In the genomic region with DNA sequence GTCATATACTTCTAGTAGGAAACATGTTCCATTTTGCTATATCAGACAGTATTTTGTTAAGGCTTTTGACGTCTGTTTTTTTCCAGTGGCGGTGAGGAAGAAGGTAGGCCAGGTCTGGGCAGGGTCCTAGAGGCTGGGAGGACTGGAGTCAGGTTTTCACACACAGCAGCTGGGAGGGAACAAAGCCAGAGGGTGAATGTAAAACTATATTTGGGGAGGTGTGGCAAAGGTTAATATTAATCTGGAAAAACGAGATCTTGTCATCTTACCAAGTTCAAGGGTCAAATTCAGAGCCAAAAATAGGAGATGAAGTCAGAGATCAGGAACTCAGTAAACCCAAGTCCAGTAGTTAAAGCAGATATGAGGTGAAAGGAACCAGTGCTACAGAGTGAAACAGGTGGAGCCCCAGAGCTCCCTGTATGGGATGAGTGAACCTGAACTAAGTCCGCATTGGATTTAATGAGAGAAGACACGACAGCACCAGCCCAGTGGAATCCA, we compare ENCODE assay signal across 2 cellular contexts.
TF ChIP-seq lines count a peak whose summit lies in the region.

No MANE protein-coding gene starts in this region.

TF ChIP-seq in K562, 482 proteins besides CTCF, POLR2A, EP300 and RAD21:
- 0 out of 2 replicates have a peak, but pooled peaks have one; percentile 22 for TF ChIP-seq MEF2D (tag; conservative IDR thresholded peaks at IDR 0.05; ENCODE audit: low read depth)
- TF ChIP-seq, protein P1, sequence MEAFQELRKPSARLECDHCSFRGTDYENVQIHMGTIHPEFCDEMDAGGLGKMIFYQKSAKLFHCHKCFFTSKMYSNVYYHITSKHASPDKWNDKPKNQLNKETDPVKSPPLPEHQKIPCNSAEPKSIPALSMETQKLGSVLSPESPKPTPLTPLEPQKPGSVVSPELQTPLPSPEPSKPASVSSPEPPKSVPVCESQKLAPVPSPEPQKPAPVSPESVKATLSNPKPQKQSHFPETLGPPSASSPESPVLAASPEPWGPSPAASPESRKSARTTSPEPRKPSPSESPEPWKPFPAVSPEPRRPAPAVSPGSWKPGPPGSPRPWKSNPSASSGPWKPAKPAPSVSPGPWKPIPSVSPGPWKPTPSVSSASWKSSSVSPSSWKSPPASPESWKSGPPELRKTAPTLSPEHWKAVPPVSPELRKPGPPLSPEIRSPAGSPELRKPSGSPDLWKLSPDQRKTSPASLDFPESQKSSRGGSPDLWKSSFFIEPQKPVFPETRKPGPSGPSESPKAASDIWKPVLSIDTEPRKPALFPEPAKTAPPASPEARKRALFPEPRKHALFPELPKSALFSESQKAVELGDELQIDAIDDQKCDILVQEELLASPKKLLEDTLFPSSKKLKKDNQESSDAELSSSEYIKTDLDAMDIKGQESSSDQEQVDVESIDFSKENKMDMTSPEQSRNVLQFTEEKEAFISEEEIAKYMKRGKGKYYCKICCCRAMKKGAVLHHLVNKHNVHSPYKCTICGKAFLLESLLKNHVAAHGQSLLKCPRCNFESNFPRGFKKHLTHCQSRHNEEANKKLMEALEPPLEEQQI (IDR thresholded peaks at IDR 0.05) = no peak
- no peak for TF ChIP-seq GTF2F1 (IDR thresholded peaks at IDR 0.05; ENCODE audit: low read depth, low read length)
- no peak for TF ChIP-seq HNRNPH1 (optimal IDR thresholded peaks at IDR 0.05; ENCODE audit: low read depth, low read length)
- no peak for TF ChIP-seq NR2C2 (CRISPR knock-in tag; IDR thresholded peaks at IDR 0.05)
- peak; percentile 50; the same call in 1 of the 2 replicates for TF ChIP-seq NR2C2 (tag; IDR thresholded peaks at IDR 0.05)
- TF ChIP-seq, protein P2, sequence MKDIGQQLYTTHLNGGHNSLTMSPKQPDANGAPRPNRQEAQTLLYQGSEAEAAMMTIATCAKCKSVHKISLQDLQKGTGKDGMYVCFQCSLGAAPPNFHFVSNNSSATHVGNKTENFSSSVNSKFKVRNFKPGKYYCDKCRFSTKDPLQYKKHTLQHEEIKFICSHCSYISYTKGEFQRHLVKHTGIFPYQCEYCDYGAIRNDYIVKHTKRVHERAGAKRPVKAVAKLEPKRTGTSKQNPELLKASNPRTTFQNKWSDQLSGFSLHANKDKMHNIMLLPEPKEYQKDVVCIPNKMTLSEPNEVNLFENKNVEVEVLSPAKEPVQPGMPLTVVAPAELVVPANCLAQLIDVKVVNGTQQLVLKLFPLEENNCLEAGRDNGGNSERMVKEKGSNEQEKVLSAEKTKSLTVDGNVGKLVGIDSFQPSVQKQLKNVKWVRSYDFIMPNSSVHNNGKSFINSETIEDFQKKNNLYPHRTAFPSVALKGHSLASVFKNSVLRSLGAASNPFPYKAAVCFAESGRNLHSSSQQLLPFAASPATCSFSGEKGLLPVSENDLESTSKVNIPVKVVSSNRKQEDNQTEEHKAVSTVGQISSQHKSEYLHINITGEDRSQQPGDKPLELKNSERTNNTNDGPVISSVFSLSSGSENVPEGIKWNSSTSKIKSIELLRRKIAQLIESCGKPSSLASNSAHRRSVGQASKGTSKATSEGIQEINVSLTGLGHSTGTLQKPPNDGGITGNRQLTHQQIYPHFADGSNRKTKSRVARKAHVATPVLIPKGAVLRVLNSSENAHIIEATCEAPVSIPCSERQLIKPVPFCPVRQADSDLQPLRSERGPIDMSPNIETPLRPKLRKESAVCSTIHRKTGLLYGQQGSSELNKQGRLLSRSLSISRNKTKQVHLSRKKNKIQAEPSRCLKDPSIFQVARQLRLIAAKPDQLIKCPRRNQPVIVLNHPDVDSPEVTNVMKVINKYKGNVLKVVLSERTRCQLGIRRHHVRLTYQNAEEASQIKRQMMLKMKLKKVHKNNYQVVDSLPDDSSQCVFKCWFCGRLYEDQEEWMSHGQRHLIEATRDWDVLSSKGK (CRISPR knock-in tag; IDR thresholded peaks at IDR 0.05) = no peak
- TF ChIP-seq NR2C1 (IDR thresholded peaks at IDR 0.05) = peak; percentile 23; the same call in 1 of the 2 replicates
- no peak for TF ChIP-seq NR2C1 (tag; IDR thresholded peaks at IDR 0.05)
- TF ChIP-seq MEF2A (IDR thresholded peaks at IDR 0.05; ENCODE audit: control insufficient read depth, low read depth, low read length) = peak; percentile 82

TF ChIP-seq in liver, 16 proteins besides CTCF, POLR2A, EP300 and RAD21:
- TF ChIP-seq NR2F2 (IDR thresholded peaks at IDR 0.05) (peak; percentile 80), RXRA (IDR thresholded peaks at IDR 0.05) (peak; percentile 93 to 95), HNF4A (conservative IDR thresholded peaks at IDR 0.05) (peak; percentile 94 to 97), SP1 (IDR thresholded peaks at IDR 0.05) (peak; percentile 98), YY1 (IDR thresholded peaks at IDR 0.05) (no peak), JUND (IDR thresholded peaks at IDR 0.05) (peak; percentile 100), EGR1 (IDR thresholded peaks at IDR 0.05; ENCODE audit: low read depth in 2 of 2) (peak in 1 of 2 donors; percentile 24), GABPA (IDR thresholded peaks at IDR 0.05 in 1 of 2, conservative IDR thresholded peaks at IDR 0.05 in 1 of 2) (peak; percentile 17 to 37), HNF4G (IDR thresholded peaks at IDR 0.05) (peak; percentile 86), TAF1 (conservative IDR thresholded peaks at IDR 0.05) (peak; percentile 85), FOXA2 (IDR thresholded peaks at IDR 0.05) (peak; percentile 33), FOXA1 (IDR thresholded peaks at IDR 0.05) (no peak)
- TF ChIP-seq, protein P3, sequence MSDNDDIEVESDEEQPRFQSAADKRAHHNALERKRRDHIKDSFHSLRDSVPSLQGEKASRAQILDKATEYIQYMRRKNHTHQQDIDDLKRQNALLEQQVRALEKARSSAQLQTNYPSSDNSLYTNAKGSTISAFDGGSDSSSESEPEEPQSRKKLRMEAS (IDR thresholded peaks at IDR 0.05) = peak; percentile 71
- TF ChIP-seq, protein P4, sequence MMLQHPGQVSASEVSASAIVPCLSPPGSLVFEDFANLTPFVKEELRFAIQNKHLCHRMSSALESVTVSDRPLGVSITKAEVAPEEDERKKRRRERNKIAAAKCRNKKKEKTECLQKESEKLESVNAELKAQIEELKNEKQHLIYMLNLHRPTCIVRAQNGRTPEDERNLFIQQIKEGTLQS (IDR thresholded peaks at IDR 0.05) = peak; percentile 92
- TF ChIP-seq, protein P5, sequence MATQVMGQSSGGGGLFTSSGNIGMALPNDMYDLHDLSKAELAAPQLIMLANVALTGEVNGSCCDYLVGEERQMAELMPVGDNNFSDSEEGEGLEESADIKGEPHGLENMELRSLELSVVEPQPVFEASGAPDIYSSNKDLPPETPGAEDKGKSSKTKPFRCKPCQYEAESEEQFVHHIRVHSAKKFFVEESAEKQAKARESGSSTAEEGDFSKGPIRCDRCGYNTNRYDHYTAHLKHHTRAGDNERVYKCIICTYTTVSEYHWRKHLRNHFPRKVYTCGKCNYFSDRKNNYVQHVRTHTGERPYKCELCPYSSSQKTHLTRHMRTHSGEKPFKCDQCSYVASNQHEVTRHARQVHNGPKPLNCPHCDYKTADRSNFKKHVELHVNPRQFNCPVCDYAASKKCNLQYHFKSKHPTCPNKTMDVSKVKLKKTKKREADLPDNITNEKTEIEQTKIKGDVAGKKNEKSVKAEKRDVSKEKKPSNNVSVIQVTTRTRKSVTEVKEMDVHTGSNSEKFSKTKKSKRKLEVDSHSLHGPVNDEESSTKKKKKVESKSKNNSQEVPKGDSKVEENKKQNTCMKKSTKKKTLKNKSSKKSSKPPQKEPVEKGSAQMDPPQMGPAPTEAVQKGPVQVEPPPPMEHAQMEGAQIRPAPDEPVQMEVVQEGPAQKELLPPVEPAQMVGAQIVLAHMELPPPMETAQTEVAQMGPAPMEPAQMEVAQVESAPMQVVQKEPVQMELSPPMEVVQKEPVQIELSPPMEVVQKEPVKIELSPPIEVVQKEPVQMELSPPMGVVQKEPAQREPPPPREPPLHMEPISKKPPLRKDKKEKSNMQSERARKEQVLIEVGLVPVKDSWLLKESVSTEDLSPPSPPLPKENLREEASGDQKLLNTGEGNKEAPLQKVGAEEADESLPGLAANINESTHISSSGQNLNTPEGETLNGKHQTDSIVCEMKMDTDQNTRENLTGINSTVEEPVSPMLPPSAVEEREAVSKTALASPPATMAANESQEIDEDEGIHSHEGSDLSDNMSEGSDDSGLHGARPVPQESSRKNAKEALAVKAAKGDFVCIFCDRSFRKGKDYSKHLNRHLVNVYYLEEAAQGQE (IDR thresholded peaks at IDR 0.05) = peak; percentile 92
- TF ChIP-seq, protein P6, sequence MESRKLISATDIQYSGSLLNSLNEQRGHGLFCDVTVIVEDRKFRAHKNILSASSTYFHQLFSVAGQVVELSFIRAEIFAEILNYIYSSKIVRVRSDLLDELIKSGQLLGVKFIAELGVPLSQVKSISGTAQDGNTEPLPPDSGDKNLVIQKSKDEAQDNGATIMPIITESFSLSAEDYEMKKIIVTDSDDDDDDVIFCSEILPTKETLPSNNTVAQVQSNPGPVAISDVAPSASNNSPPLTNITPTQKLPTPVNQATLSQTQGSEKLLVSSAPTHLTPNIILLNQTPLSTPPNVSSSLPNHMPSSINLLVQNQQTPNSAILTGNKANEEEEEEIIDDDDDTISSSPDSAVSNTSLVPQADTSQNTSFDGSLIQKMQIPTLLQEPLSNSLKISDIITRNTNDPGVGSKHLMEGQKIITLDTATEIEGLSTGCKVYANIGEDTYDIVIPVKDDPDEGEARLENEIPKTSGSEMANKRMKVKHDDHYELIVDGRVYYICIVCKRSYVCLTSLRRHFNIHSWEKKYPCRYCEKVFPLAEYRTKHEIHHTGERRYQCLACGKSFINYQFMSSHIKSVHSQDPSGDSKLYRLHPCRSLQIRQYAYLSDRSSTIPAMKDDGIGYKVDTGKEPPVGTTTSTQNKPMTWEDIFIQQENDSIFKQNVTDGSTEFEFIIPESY (IDR thresholded peaks at IDR 0.05) = peak; percentile 62
